Comparison of ENCODE assay signal across 16 cellular contexts in genomic region chr5:64758916-64759315, GRCh38. TPM values are rescaled to one million over a fixed set of nuclear protein-coding genes. Genes with fewer than 3 reads are reported as not detected.
DNase-seq lines count a peak whose midpoint lies in the region; ATAC-seq and TF ChIP-seq lines count a peak whose summit lies in the region.
"Had no signal": no experiment of that assay in that cellular context is flagged by ENCODE, and none has a peak within 500 bp of the region (broad histone marks: within the 10 kb centered on the region; RNA-seq: fewer than 3 reads in every experiment).

No MANE protein-coding gene starts in this region.

- no peak overlapping the region for H3K4me2 ChIP-seq in H9 (ENCODE audit: insufficient read depth, insufficient read length, low read length)
- H3K4me2 ChIP-seq: BLaER1 treated with 17β-estradiol and CSF1 and Interleukin-3, amounts not matched to agents 10 nM and 100 nM had no signal

- no peak overlapping the region for H3K56ac ChIP-seq in H9 (ENCODE audit: insufficient read length, low read depth, low read length)

- H4K91ac ChIP-seq in H9 (ENCODE audit: insufficient read length, low read depth, low read length) = no peak overlapping the region

- no peaks in the 10 kb centered on the region for H3K23me2 ChIP-seq in H9 (ENCODE audit: insufficient read length, low read depth, low read length, poor library complexity, severe bottlenecking)

- H3T11ph ChIP-seq in H9 (ENCODE audit: low read length) = no peak overlapping the region

- no peak overlapping the region for H2BK120ac ChIP-seq in H9 (ENCODE audit: low read depth, low read length, poor library complexity, severe bottlenecking)

- no peak overlapping the region for H3K14ac ChIP-seq in H9 (ENCODE audit: insufficient read depth, low read length)

- no peaks in the 10 kb centered on the region for H3K4me1 ChIP-seq in H9 (ENCODE audit: insufficient read depth, low read length)
- H3K4me1 ChIP-seq: BLaER1 treated with 17β-estradiol and CSF1 and Interleukin-3, amounts not matched to agents 10 nM and 100 nM had no signal

- H3K27ac ChIP-seq in H9 (ENCODE audit: insufficient read length, low read depth, low read length) = no peak overlapping the region
- H3K27ac ChIP-seq: BLaER1 treated with 17β-estradiol and CSF1 and Interleukin-3, amounts not matched to agents 10 nM and 100 nM; GM23248 had no signal

- no peak overlapping the region for H2AK5ac ChIP-seq in H9 (ENCODE audit: insufficient read length, low read length)

- TF ChIP-seq CTCF in H9 (conservative IDR thresholded peaks at IDR 0.05) (no peak), endothelial cell (IDR thresholded peaks at IDR 0.05; ENCODE audit: unreplicated experiment) (no peak), neural crest cell (conservative IDR thresholded peaks at IDR 0.05) (no peak)

- peaks cover 4% of the 10 kb centered on the region; the same call in 1 of the 2 replicates for H3K79me2 ChIP-seq in H9 (ENCODE audit: insufficient read depth, low read length)

- H4K5ac ChIP-seq in H9 (ENCODE audit: insufficient read length, low read depth, low read length) = no peak overlapping the region

- H3K18ac ChIP-seq in H9 (ENCODE audit: insufficient read length, low read depth, low read length) = no peak overlapping the region

- H3K4ac ChIP-seq in H9 (ENCODE audit: low read depth, low read length) = no peak overlapping the region

- WGBS in H9 (ENCODE audit: extremely low coverage, insufficient read length, low lambda C conversion rate) = no CpG with 5 or more reads among the region's 3 CpGs

- H3K9me3 ChIP-seq in H9 (ENCODE audit: control insufficient read depth, low read depth, low read length) (no peaks in the 10 kb centered on the region), T-helper 17 cell (ENCODE audit: control insufficient read depth, low read length, poor library complexity, severe bottlenecking) (no peaks in the 10 kb centered on the region)
- H3K9me3 ChIP-seq: BLaER1 treated with 17β-estradiol and CSF1 and Interleukin-3, amounts not matched to agents 10 nM and 100 nM had no signal

- no peak overlapping the region for H3K9ac ChIP-seq in H9 (ENCODE audit: extremely low read depth, insufficient read length, low read length)
- H3K9ac ChIP-seq: BLaER1 treated with 17β-estradiol and CSF1 and Interleukin-3, amounts not matched to agents 10 nM and 100 nM; GM23248 had no signal

- H2BK5ac ChIP-seq in H9 (ENCODE audit: insufficient read length, low read length) = no peak overlapping the region

- H3K27me3 ChIP-seq in H9 (ENCODE audit: insufficient read depth, low read length) = no peaks in the 10 kb centered on the region
- H3K27me3 ChIP-seq: BLaER1 treated with 17β-estradiol and CSF1 and Interleukin-3, amounts not matched to agents 10 nM and 100 nM had no signal

- H3K36me3 Mint-ChIP-seq in H9 (ENCODE audit: insufficient read depth in 1 of 3, low read depth in 3 of 3) = peaks cover 3 to 30% (median 21%) of the 10 kb centered on the region in 3 experiments
- no peaks in the 10 kb centered on the region for H3K36me3 Mint-ChIP-seq in T-helper 17 cell (ENCODE audit: low read depth)
- peaks cover 10% of the 10 kb centered on the region for H3K36me3 Mint-ChIP-seq in endothelial cell (ENCODE audit: low read depth, unreplicated experiment)
- peaks cover 2% of the 10 kb centered on the region for H3K36me3 Mint-ChIP-seq in neural crest cell (ENCODE audit: low read depth)

- H2AFZ ChIP-seq in H9 (ENCODE audit: low read length) = no peak overlapping the region
- H2AFZ ChIP-seq: GM23248 had no signal

- no peak overlapping the region for H2BK15ac ChIP-seq in H9 (ENCODE audit: low read depth, low read length)

- H2BK20ac ChIP-seq in H9 (ENCODE audit: low read depth, low read length, poor library complexity, severe bottlenecking) = no peak overlapping the region

- H3K27ac Mint-ChIP-seq in H9 (peak overlapping the region in 2 of 3 experiments; percentile 37 to 88; a peak in 4 of 7 replicates), T-helper 17 cell (peak overlapping the region; percentile 29), endothelial cell (ENCODE audit: unreplicated experiment) (peak overlapping the region; percentile 14), neural crest cell (ENCODE audit: unreplicated experiment) (no peak overlapping the region)
- H3K27ac Mint-ChIP-seq: B cell; CD8-positive, alpha-beta T cell had no signal

- no peaks in the 10 kb centered on the region for H3K79me1 ChIP-seq in H9 (ENCODE audit: insufficient read depth, low read depth, low read length, poor library complexity, severe bottlenecking)

- H3K4me3 Mint-ChIP-seq in H9 = no peak overlapping the region
- H3K4me3 Mint-ChIP-seq in T-helper 17 cell = no peak overlapping the region
- H3K4me3 Mint-ChIP-seq in endothelial cell (ENCODE audit: unreplicated experiment) = no peak overlapping the region
- H3K4me3 Mint-ChIP-seq in neural crest cell = peak overlapping the region; percentile 2
- H3K4me3 Mint-ChIP-seq: B cell; CD8-positive, alpha-beta T cell had no signal

- no peaks in the 10 kb centered on the region for H3K27me3 Mint-ChIP-seq in H9 (ENCODE audit: low read depth)
- no peaks in the 10 kb centered on the region for H3K27me3 Mint-ChIP-seq in T-helper 17 cell
- H3K27me3 Mint-ChIP-seq in endothelial cell (ENCODE audit: unreplicated experiment) = no peaks in the 10 kb centered on the region
- H3K27me3 Mint-ChIP-seq in neural crest cell (ENCODE audit: low read depth) = no peaks in the 10 kb centered on the region
- H3K27me3 Mint-ChIP-seq: B cell had no signal

- H3K4me1 Mint-ChIP-seq in H9 (peaks cover 15 to 23% of the 10 kb centered on the region in 2 experiments), T-helper 17 cell (peaks cover 5% of the 10 kb centered on the region), endothelial cell (ENCODE audit: unreplicated experiment) (peaks cover 18% of the 10 kb centered on the region), neural crest cell (peaks cover 32% of the 10 kb centered on the region)

- ATAC-seq in T-helper 17 cell = no peak
- no peak for ATAC-seq in HG03432 (IDR thresholded peaks at IDR 0.05; ENCODE audit: unreplicated experiment)
- ATAC-seq in stimulated activated naive CD8-positive, alpha-beta T cell treated with anti-CD3 and anti-CD28 coated beads, Interleukin-15, Interleukin-2, amounts not matched to agents 100 U/mL and 50 U/mL, for 24 hours = no peak
- ATAC-seq: CD8-positive, alpha-beta T cell; HCT116 had no signal

- H4K20me1 ChIP-seq in H9 (ENCODE audit: control insufficient read depth, insufficient read depth, insufficient read length) = no peaks in the 10 kb centered on the region

- no peak for DNase-seq in H9
- no peak for DNase-seq in T-helper 17 cell
- DNase-seq in endothelial cell (ENCODE audit: low spot score) = no peak
- DNase-seq in neural crest cell (ENCODE audit: low read depth, low spot score) = no peak
- DNase-seq in stimulated activated CD4-positive, alpha-beta T cell treated with anti-CD3 and anti-CD28 coated beads, Interleukin-4, amount 100 ng/mL, for 24 hours = no peak
- no peak for DNase-seq in stimulated activated naive CD8-positive, alpha-beta T cell treated with anti-CD3 and anti-CD28 coated beads, Interleukin-15, Interleukin-2, amounts not matched to agents 100 U/mL and 50 U/mL, for 24 hours
- no peak for DNase-seq in amniotic stem cell (lab: John Stamatoyannopoulos, UW)
- DNase-seq: 8988T; Calu3; CD8-positive, alpha-beta T cell; DMS 273 treated with DMSO at 0.1 percent for 48 hours; GM23248 had no signal

- H4K8ac ChIP-seq in H9 (replicated peaks; ENCODE audit: insufficient read length, low read depth, low read length) = no peak overlapping the region

- H3K9me3 Mint-ChIP-seq in H9 (no peaks in the 10 kb centered on the region), endothelial cell (ENCODE audit: unreplicated experiment) (no peaks in the 10 kb centered on the region), neural crest cell (no peaks in the 10 kb centered on the region)
- H3K9me3 Mint-ChIP-seq: CD8-positive, alpha-beta T cell had no signal

- no peak overlapping the region for H2BK12ac ChIP-seq in H9 (ENCODE audit: insufficient read length, low read depth, low read length)

- H3K23ac ChIP-seq in H9 (ENCODE audit: insufficient read length, low read depth, low read length) = no peak overlapping the region

RNA-seq across cellular contexts. Expression of gene SREK1IP1, which starts 9.6 kb away (rescaled TPM):
- 24.2 and 28.6 TPM in 2 replicates for total RNA-seq in H9 (2021)
- 10 to 100 TPM; 16.0 to 19.6 TPM for total RNA-seq in T-helper 17 cell
- total RNA-seq in endothelial cell (ENCODE audit: unreplicated experiment) = 28.8 TPM
- 26.4 and 28.6 TPM in 2 replicates for total RNA-seq in neural crest cell

RNA-seq across cellular contexts. Expression of gene CWC27, which starts 9.8 kb away (rescaled TPM):
- total RNA-seq in H9 (2021) (41.9 TPM in 2 replicates), T-helper 17 cell (10 to 100 TPM; 17.4 to 18.2 TPM), endothelial cell (ENCODE audit: unreplicated experiment) (29.3 TPM), neural crest cell (29.4 and 36.5 TPM in 2 replicates)
